ENCODE assay signal across 1 cellular context in genomic region chr1:201481761-201482493, GRCh38.
TF ChIP-seq lines count a peak whose summit lies in the region.

No MANE protein-coding gene starts in this region.

TF ChIP-seq in HepG2, 621 proteins besides CTCF, POLR2A, EP300 and RAD21 (continued from another document and continues in another):
- TF ChIP-seq ZBED4 (CRISPR knock-in tag; IDR thresholded peaks at IDR 0.05; ENCODE audit: borderline replicate concordance) (0 out of 2 replicates have a peak, but pooled peaks have one; percentile 40), CREB3 (CRISPR knock-in tag; IDR thresholded peaks at IDR 0.05) (no peak), ZNF350 (CRISPR knock-in tag; IDR thresholded peaks at IDR 0.05; ENCODE audit: borderline replicate concordance, low read depth) (peak; percentile 61), ESRRA (CRISPR knock-in tag; IDR thresholded peaks at IDR 0.05; ENCODE audit: low read depth) (no peak), TAF15 (IDR thresholded peaks at IDR 0.05; ENCODE audit: low read depth, low read length, poor library complexity, severe bottlenecking) (no peak), ZNF101 (CRISPR knock-in tag; IDR thresholded peaks at IDR 0.05; ENCODE audit: borderline replicate concordance, low read depth) (no peak), KDM3A (CRISPR knock-in tag; IDR thresholded peaks at IDR 0.05; ENCODE audit: low read depth) (0 out of 2 replicates have a peak, but pooled peaks have one; percentile 43), ZBTB14 (CRISPR knock-in tag; IDR thresholded peaks at IDR 0.05) (no peak), DNMT3B (CRISPR knock-in tag; conservative IDR thresholded peaks at IDR 0.05) (0 out of 2 replicates have a peak, but pooled peaks have one; percentile 22), FOXJ3 (CRISPR knock-in tag; IDR thresholded peaks at IDR 0.05; ENCODE audit: borderline replicate concordance) (no peak), ZBTB20 (CRISPR knock-in tag; IDR thresholded peaks at IDR 0.05; ENCODE audit: borderline replicate concordance, low read depth) (peak; percentile 33; the same call in 1 of the 2 replicates), PAX8 (CRISPR knock-in tag; IDR thresholded peaks at IDR 0.05; ENCODE audit: borderline replicate concordance) (no peak), THYN1 (CRISPR knock-in tag; IDR thresholded peaks at IDR 0.05; ENCODE audit: borderline replicate concordance, low read depth) (no peak), ZNF326 (CRISPR knock-in tag; IDR thresholded peaks at IDR 0.05; ENCODE audit: borderline replicate concordance) (no peak), U2AF2 (IDR thresholded peaks at IDR 0.05; ENCODE audit: low read depth, low read length) (no peak), ZNF292 (CRISPR knock-in tag; IDR thresholded peaks at IDR 0.05; ENCODE audit: borderline replicate concordance, low read depth) (peak; percentile 54; the same call in 1 of the 2 replicates), SOX6 (IDR thresholded peaks at IDR 0.05) (no peak), SOX6 (CRISPR knock-in tag; IDR thresholded peaks at IDR 0.05) (peak; percentile 52; the same call in 1 of the 2 replicates), KDM2A (CRISPR knock-in tag; IDR thresholded peaks at IDR 0.05; ENCODE audit: borderline replicate concordance, low read depth) (peak; percentile 70; the same call in 1 of the 2 replicates), SP4 (CRISPR knock-in tag; IDR thresholded peaks at IDR 0.05) (0 out of 2 replicates have a peak, but pooled peaks have one; percentile 29), MEF2D (CRISPR knock-in tag; IDR thresholded peaks at IDR 0.05) (peak; percentile 65; the same call in 1 of the 2 replicates), ZNF672 (CRISPR knock-in tag; IDR thresholded peaks at IDR 0.05) (no peak), BORCS8-MEF2B (CRISPR knock-in tag; IDR thresholded peaks at IDR 0.05) (no peak), SKI (IDR thresholded peaks at IDR 0.05; ENCODE audit: partially characterized antibody) (no peak), SMC3 (IDR thresholded peaks at IDR 0.05; ENCODE audit: low read length) (peak; percentile 66; the same call in 1 of the 2 replicates), ZNF337 (CRISPR knock-in tag; IDR thresholded peaks at IDR 0.05; ENCODE audit: borderline replicate concordance, low read depth) (no peak), ZNF816 (CRISPR knock-in tag; IDR thresholded peaks at IDR 0.05; ENCODE audit: borderline replicate concordance) (peak; percentile 65; the same call in 1 of the 2 replicates), SALL2 (CRISPR knock-in tag; IDR thresholded peaks at IDR 0.05) (no peak), ZNF788 (CRISPR knock-in tag; IDR thresholded peaks at IDR 0.05; ENCODE audit: borderline replicate concordance) (peak; percentile 74; the same call in 1 of the 2 replicates), ARHGAP35 (CRISPR knock-in tag; IDR thresholded peaks at IDR 0.05; ENCODE audit: borderline replicate concordance) (no peak), ZSCAN31 (CRISPR knock-in tag; IDR thresholded peaks at IDR 0.05; ENCODE audit: low read depth) (peak; percentile 62; the same call in 1 of the 2 replicates), DZIP1 (CRISPR knock-in tag; IDR thresholded peaks at IDR 0.05) (no peak), HMG20B (CRISPR knock-in tag; conservative IDR thresholded peaks at IDR 0.05) (no peak), TFAP4 (IDR thresholded peaks at IDR 0.05; ENCODE audit: borderline replicate concordance, low read depth) (peak; percentile 20; the same call in 1 of the 2 replicates)
- TF ChIP-seq, protein P1, sequence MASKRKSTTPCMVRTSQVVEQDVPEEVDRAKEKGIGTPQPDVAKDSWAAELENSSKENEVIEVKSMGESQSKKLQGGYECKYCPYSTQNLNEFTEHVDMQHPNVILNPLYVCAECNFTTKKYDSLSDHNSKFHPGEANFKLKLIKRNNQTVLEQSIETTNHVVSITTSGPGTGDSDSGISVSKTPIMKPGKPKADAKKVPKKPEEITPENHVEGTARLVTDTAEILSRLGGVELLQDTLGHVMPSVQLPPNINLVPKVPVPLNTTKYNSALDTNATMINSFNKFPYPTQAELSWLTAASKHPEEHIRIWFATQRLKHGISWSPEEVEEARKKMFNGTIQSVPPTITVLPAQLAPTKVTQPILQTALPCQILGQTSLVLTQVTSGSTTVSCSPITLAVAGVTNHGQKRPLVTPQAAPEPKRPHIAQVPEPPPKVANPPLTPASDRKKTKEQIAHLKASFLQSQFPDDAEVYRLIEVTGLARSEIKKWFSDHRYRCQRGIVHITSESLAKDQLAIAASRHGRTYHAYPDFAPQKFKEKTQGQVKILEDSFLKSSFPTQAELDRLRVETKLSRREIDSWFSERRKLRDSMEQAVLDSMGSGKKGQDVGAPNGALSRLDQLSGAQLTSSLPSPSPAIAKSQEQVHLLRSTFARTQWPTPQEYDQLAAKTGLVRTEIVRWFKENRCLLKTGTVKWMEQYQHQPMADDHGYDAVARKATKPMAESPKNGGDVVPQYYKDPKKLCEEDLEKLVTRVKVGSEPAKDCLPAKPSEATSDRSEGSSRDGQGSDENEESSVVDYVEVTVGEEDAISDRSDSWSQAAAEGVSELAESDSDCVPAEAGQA (IDR thresholded peaks at IDR 0.05; ENCODE audit: low read depth): no peak
- TF ChIP-seq, protein P1 (CRISPR knock-in tag; IDR thresholded peaks at IDR 0.05; ENCODE audit: borderline replicate concordance): no peak
- TF ChIP-seq, protein P2, sequence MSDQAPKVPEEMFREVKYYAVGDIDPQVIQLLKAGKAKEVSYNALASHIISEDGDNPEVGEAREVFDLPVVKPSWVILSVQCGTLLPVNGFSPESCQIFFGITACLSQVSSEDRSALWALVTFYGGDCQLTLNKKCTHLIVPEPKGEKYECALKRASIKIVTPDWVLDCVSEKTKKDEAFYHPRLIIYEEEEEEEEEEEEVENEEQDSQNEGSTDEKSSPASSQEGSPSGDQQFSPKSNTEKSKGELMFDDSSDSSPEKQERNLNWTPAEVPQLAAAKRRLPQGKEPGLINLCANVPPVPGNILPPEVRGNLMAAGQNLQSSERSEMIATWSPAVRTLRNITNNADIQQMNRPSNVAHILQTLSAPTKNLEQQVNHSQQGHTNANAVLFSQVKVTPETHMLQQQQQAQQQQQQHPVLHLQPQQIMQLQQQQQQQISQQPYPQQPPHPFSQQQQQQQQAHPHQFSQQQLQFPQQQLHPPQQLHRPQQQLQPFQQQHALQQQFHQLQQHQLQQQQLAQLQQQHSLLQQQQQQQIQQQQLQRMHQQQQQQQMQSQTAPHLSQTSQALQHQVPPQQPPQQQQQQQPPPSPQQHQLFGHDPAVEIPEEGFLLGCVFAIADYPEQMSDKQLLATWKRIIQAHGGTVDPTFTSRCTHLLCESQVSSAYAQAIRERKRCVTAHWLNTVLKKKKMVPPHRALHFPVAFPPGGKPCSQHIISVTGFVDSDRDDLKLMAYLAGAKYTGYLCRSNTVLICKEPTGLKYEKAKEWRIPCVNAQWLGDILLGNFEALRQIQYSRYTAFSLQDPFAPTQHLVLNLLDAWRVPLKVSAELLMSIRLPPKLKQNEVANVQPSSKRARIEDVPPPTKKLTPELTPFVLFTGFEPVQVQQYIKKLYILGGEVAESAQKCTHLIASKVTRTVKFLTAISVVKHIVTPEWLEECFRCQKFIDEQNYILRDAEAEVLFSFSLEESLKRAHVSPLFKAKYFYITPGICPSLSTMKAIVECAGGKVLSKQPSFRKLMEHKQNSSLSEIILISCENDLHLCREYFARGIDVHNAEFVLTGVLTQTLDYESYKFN (CRISPR knock-in tag; conservative IDR thresholded peaks at IDR 0.05): peak; percentile 22; the same call in 1 of the 2 replicates
- TF ChIP-seq, protein P3, sequence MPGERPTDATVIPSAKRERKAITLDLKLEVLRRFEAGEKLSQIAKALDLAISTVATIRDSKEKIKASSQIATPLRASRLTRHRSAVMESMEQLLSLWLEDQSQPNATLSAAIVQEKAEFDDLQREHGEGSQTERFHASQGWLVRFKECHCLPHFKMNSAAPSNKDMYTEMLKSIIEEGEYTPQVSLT (CRISPR knock-in tag; IDR thresholded peaks at IDR 0.05; ENCODE audit: borderline replicate concordance, low read depth): no peak
